ENCODE assay signal across 28 cellular contexts in genomic region chr16:87222335-87222734, GRCh38.
A peak's percentile ranks its signal among the peaks of the same experiment; 100 is the strongest.
DNase-seq lines count a peak whose midpoint lies in the region; ATAC-seq, FAIRE-seq and TF ChIP-seq lines count a peak whose summit lies in the region.
"Had no signal": no experiment of that assay in that cellular context is flagged by ENCODE, and none has a peak within 500 bp of the region (broad histone marks: within the 10 kb centered on the region; RNA-seq: fewer than 3 reads in every experiment).

No MANE protein-coding gene starts in this region.

- no peak for DNase-seq in IMR-90
- DNase-seq in H1 (ENCODE audit: low read depth in 1 of 2, low spot score in 2 of 2): no peak
- DNase-seq in trophoblast cell: no peak
- DNase-seq in left ventricle myocardium superior: no peak
- DNase-seq in iPS-NIHi7 (ENCODE audit: extremely low spot score): no peak
- DNase-seq: 8988T; ACHN; BE2C; C1 segment of cervical spinal cord; CD4-positive, alpha-beta memory T cell; CD4-positive, CD25-positive, alpha-beta regulatory T cell; CD8-positive, alpha-beta memory T cell; COR-L47; DMS 273 treated with DMSO at 0.1 percent for 48 hours; DMS153; DMS53; DMS79; DND-41; EL; GDM1 had no signal

- CTCF ChIA-PET in HEK293 (lab: Yijun Ruan, JAX) (interaction anchor here (0.6 to 1.4 kb wide), 2 partner anchors 12 to 79 kb away, joined by 3 read pairs; no protein-coding TSS in a partner anchor), IMR-90 (lab: Yijun Ruan, JAX) (no interaction called here), H1 (lab: Charles Lee; ENCODE audit: partially characterized antibody) (no interaction called here)

- H3K4me2 ChIP-seq in IMR-90 (ENCODE audit: low read depth, low read length) (no peak overlapping the region), H1 (ENCODE audit: insufficient read depth in 1 of 2, low read depth in 2 of 2, low read length in 2 of 2) (no peak overlapping the region), trophoblast cell (ENCODE audit: low read length) (no peak overlapping the region)
- H3K4me2 ChIP-seq: BLaER1 had no signal

- no peak overlapping the region for H2AK9ac ChIP-seq in IMR-90 (replicated peaks; ENCODE audit: low read depth, low read length, poor library complexity)

- dilution Hi-C loops in IMR-90 (cut with HindIII; ENCODE audit: low sequenced_read_pairs, unreplicated experiment): no loop called here

- ATAC-seq in IMR-90 (ENCODE audit: low read depth) (no peak), left ventricle myocardium superior (no peak), GM18517 (IDR thresholded peaks at IDR 0.05; ENCODE audit: unreplicated experiment) (no peak)
- ATAC-seq: GM12878 had no signal

- FAIRE-seq in H1 (lab: Jason Lieb, UNC): no peak
- FAIRE-seq: A204.1, GM12878, GM12892, GM18507, GM19239 had no signal

- no peaks in the 10 kb centered on the region for H3K79me1 ChIP-seq in IMR-90 (ENCODE audit: low read depth in 1 of 2, low read length in 2 of 2)
- no peaks in the 10 kb centered on the region for H3K79me1 ChIP-seq in H1 (ENCODE audit: low read depth, low read length)
- H3K79me1 ChIP-seq in trophoblast cell (ENCODE audit: low read length): peaks cover 2% of the 10 kb centered on the region

- H3K14ac ChIP-seq in IMR-90 (replicated peaks; ENCODE audit: low read depth, low read length) (no peak overlapping the region), H1 (ENCODE audit: insufficient read length) (no peak overlapping the region), trophoblast cell (ENCODE audit: low read length) (no peak overlapping the region)

- no peak overlapping the region for H4K12ac ChIP-seq in trophoblast cell (ENCODE audit: low read depth, low read length)

- H3K4me1 ChIP-seq in HEK293 (ENCODE audit: control insufficient read depth, insufficient read depth, low read length): no peaks in the 10 kb centered on the region
- no peaks in the 10 kb centered on the region for H3K4me1 ChIP-seq in IMR-90 (ENCODE audit: control insufficient read depth, insufficient read depth, low read length)
- no peaks in the 10 kb centered on the region for H3K4me1 ChIP-seq in H1 (replicated peaks in 1 of 4; ENCODE audit: control insufficient read depth in 3 of 4, insufficient read depth in 4 of 4, low read length in 3 of 4)
- H3K4me1 ChIP-seq in trophoblast cell (ENCODE audit: control insufficient read depth in 1 of 2, insufficient read depth in 2 of 2, low read length in 2 of 2): peaks cover 4 to 5% of the 10 kb centered on the region in 2 experiments
- H3K4me1 ChIP-seq: BE2C, BLaER1 had no signal

- TF ChIP-seq POLR2A in IMR-90 (IDR thresholded peaks at IDR 0.05; ENCODE audit: low read depth, low read length) (no peak), H1 (IDR thresholded peaks at IDR 0.05; ENCODE audit: control extremely low read depth in 1 of 2, low read depth in 2 of 2, low read length in 2 of 2) (no peak)

- no peak overlapping the region for H3K4me3 ChIP-seq in HEK293 (ENCODE audit: low read depth, low read length)
- no peak overlapping the region for H3K4me3 ChIP-seq in IMR-90 (ENCODE audit: insufficient read depth, low read depth, low read length)
- H3K4me3 ChIP-seq in H1 (ENCODE audit: extremely low read depth in 1 of 4, insufficient read depth in 2 of 4, low read depth in 3 of 4, low read length in 4 of 4): no peak overlapping the region
- peak overlapping the region; percentile 32 for H3K4me3 ChIP-seq in trophoblast cell (ENCODE audit: low read depth, low read length)
- H3K4me3 ChIP-seq: BLaER1, GM12878 had no signal

- H2BK120ac ChIP-seq in IMR-90 (ENCODE audit: low read depth, low read length) (no peak overlapping the region), H1 (replicated peaks; ENCODE audit: low read depth, low read length) (no peak overlapping the region), trophoblast cell (ENCODE audit: insufficient read depth, low read length, poor library complexity) (no peak overlapping the region)

- POLR2A ChIA-PET in HEK293 (lab: Yijun Ruan, JAX) (no interaction called here), IMR-90 (lab: Charles Lee; ENCODE audit: unreplicated experiment) (no interaction called here), H1 (lab: Charles Lee; ENCODE audit: partially characterized antibody) (no interaction called here)

- WGBS in IMR-90 (ENCODE audit: extremely low coverage in 2 of 2, insufficient read length in 1 of 2), 2 experiments: 100% methylated on average over 1 of the region's 1 CpG; no CpG with 5 or more reads in 1 of the 2 experiments
- 94% methylated on average over 1 of the region's 1 CpG; no CpG with 5 or more reads in 1 of the 2 experiments for WGBS in H1 (ENCODE audit: extremely low coverage in 1 of 2, insufficient coverage in 1 of 2, insufficient read length in 1 of 2, insufficient replicate concordance in 2 of 2, low coverage in 1 of 2, low lambda C conversion rate in 2 of 2, missing lambda C conversion rate in 1 of 2), 2 experiments
- no CpG with 5 or more reads among the region's 1 CpG for WGBS in trophoblast cell (ENCODE audit: extremely low coverage, insufficient coverage, insufficient read length)

- no peak for TF ChIP-seq RAD21 in IMR-90 (IDR thresholded peaks at IDR 0.05; ENCODE audit: low read length)
- no peak for TF ChIP-seq RAD21 in H1 (IDR thresholded peaks at IDR 0.05 in 1 of 2, conservative IDR thresholded peaks at IDR 0.05 in 1 of 2; ENCODE audit: low read depth in 2 of 2, low read length in 2 of 2)

- H4K8ac ChIP-seq in IMR-90 (ENCODE audit: low read depth in 2 of 2, low read length in 2 of 2) (no peak overlapping the region), H1 (ENCODE audit: extremely low read depth, insufficient read depth, low read length) (no peak overlapping the region), trophoblast cell (ENCODE audit: low read depth, low read length) (no peak overlapping the region)

- H3K9me3 ChIP-seq in HEK293 (ENCODE audit: control insufficient read depth, insufficient read depth, low read depth, low read length) (no peaks in the 10 kb centered on the region), IMR-90 (ENCODE audit: control insufficient read depth, insufficient read depth, low read length) (no peaks in the 10 kb centered on the region), H1 (ENCODE audit: insufficient read depth in 2 of 2, low read depth in 1 of 2, low read length in 1 of 2) (no peaks in the 10 kb centered on the region; a peak in 1 of 4 replicates), trophoblast cell (ENCODE audit: insufficient read depth, low read depth, low read length) (peaks cover 5% of the 10 kb centered on the region)
- H3K9me3 ChIP-seq: BE2C, BLaER1 had no signal

- H2AK5ac ChIP-seq in IMR-90 (ENCODE audit: low read depth, low read length) (no peak overlapping the region), H1 (ENCODE audit: low read depth, low read length) (no peak overlapping the region), trophoblast cell (ENCODE audit: low read length) (no peak overlapping the region)

- H2BK5ac ChIP-seq in IMR-90 (ENCODE audit: low read depth, low read length, poor library complexity, severe bottlenecking) (peak overlapping the region; percentile 50), H1 (ENCODE audit: low read depth, low read length) (0 out of 2 replicates have a peak overlapping the region, but pooled peaks have one; percentile 44), trophoblast cell (ENCODE audit: low read depth, low read length, poor library complexity) (no peak overlapping the region)

- TF ChIP-seq EP300 in H1 (IDR thresholded peaks at IDR 0.05; ENCODE audit: borderline replicate concordance in 1 of 2, low read depth in 2 of 2, low read length in 2 of 2): no peak

- H3K36me3 ChIP-seq in HEK293 (ENCODE audit: control insufficient read depth in 2 of 2, insufficient read depth in 1 of 2, low read length in 2 of 2): no peaks in the 10 kb centered on the region
- no peaks in the 10 kb centered on the region for H3K36me3 ChIP-seq in IMR-90 (ENCODE audit: control insufficient read depth, insufficient read depth, low read length)
- no peaks in the 10 kb centered on the region for H3K36me3 ChIP-seq in H1 (ENCODE audit: control insufficient read depth in 2 of 4, insufficient read depth in 4 of 4, low read length in 3 of 4)
- no peaks in the 10 kb centered on the region for H3K36me3 ChIP-seq in trophoblast cell (ENCODE audit: control insufficient read depth in 1 of 2, insufficient read depth in 2 of 2, low read length in 2 of 2)
- H3K36me3 ChIP-seq: BE2C, BLaER1 had no signal

- H4K20me1 ChIP-seq in IMR-90 (ENCODE audit: insufficient read depth, low read length) (no peaks in the 10 kb centered on the region), H1 (replicated peaks in 1 of 2; ENCODE audit: control insufficient read depth in 1 of 2, insufficient read depth in 2 of 2, low read length in 2 of 2) (peaks cover 0 to 7% of the 10 kb centered on the region in 2 experiments)
- H4K20me1 ChIP-seq: BLaER1 had no signal

- no peak for TF ChIP-seq CTCF in HEK293 (tag by site-specific recombination; IDR thresholded peaks at IDR 0.05)
- TF ChIP-seq CTCF in IMR-90 (conservative IDR thresholded peaks at IDR 0.05; ENCODE audit: low read depth, low read length): no peak
- TF ChIP-seq CTCF in H1 (IDR thresholded peaks at IDR 0.05; ENCODE audit: control extremely low read depth in 1 of 3, insufficient read depth in 1 of 3, low read depth in 1 of 3, low read length in 3 of 3): no peak

- H3K9me1 ChIP-seq in IMR-90 (ENCODE audit: insufficient read depth, low read length): peaks cover 6% of the 10 kb centered on the region; the same call in 1 of the 2 replicates

- H2BK15ac ChIP-seq in IMR-90 (ENCODE audit: low read depth, low read length) (no peak overlapping the region), H1 (ENCODE audit: low read length) (no peak overlapping the region)

- H3K4ac ChIP-seq in IMR-90 (ENCODE audit: low read depth, low read length): no peak overlapping the region
- no peak overlapping the region for H3K4ac ChIP-seq in H1 (replicated peaks; ENCODE audit: insufficient read length, low read depth, low read length)
- no peak overlapping the region for H3K4ac ChIP-seq in trophoblast cell (ENCODE audit: low read depth, low read length)

- H3K9ac ChIP-seq in IMR-90 (ENCODE audit: low read depth, low read length) (no peak overlapping the region), H1 (replicated peaks in 1 of 4; ENCODE audit: extremely low read depth in 1 of 4, low read depth in 3 of 4, low read length in 3 of 4) (no peak overlapping the region), trophoblast cell (ENCODE audit: low read length) (no peak overlapping the region)
- H3K9ac ChIP-seq: BLaER1 had no signal

- no peak overlapping the region for H4K91ac ChIP-seq in IMR-90 (ENCODE audit: insufficient read depth, low read depth, low read length)
- H4K91ac ChIP-seq in H1 (replicated peaks; ENCODE audit: insufficient read length, low read length): no peak overlapping the region
- H4K91ac ChIP-seq in trophoblast cell (ENCODE audit: low read depth, low read length): no peak overlapping the region

- no peak overlapping the region for H2BK20ac ChIP-seq in IMR-90 (ENCODE audit: low read depth, low read length)
- H2BK20ac ChIP-seq in H1 (ENCODE audit: low read length): no peak overlapping the region

- H3K18ac ChIP-seq in IMR-90 (ENCODE audit: low read depth, low read length) (no peak overlapping the region), H1 (ENCODE audit: extremely low read depth, low read length) (no peak overlapping the region), trophoblast cell (ENCODE audit: low read length) (no peak overlapping the region)

- H3K27ac ChIP-seq in HEK293 (ENCODE audit: extremely low read depth, low read depth, low read length): no peak overlapping the region
- no peak overlapping the region for H3K27ac ChIP-seq in IMR-90 (ENCODE audit: insufficient read depth, low read length)
- no peak overlapping the region for H3K27ac ChIP-seq in H1 (ENCODE audit: low read depth, low read length)
- H3K27ac ChIP-seq in trophoblast cell (ENCODE audit: low read depth, low read length): no peak overlapping the region
- H3K27ac ChIP-seq: BLaER1 had no signal

- H2BK12ac ChIP-seq in H1 (ENCODE audit: low read depth, low read length) (no peak overlapping the region), trophoblast cell (ENCODE audit: low read length) (no peak overlapping the region)

- peaks cover 15% of the 10 kb centered on the region for H3K23me2 ChIP-seq in H1 (ENCODE audit: low read depth, low read length)

- H2AFZ ChIP-seq in IMR-90 (replicated peaks; ENCODE audit: low read length, poor library complexity): no peak overlapping the region
- no peak overlapping the region for H2AFZ ChIP-seq in H1 (ENCODE audit: low read length)
- no peak overlapping the region for H2AFZ ChIP-seq in trophoblast cell (ENCODE audit: insufficient read depth, low read length, poor library complexity)

- no peaks in the 10 kb centered on the region for H3K79me2 ChIP-seq in H1 (ENCODE audit: control insufficient read depth in 1 of 2, insufficient read depth in 2 of 2, low read length in 2 of 2)
- no peaks in the 10 kb centered on the region for H3K79me2 ChIP-seq in trophoblast cell (ENCODE audit: control insufficient read depth, insufficient read depth, low read length, poor library complexity)

- in situ Hi-C loops in IMR-90 (cut with MboI; ENCODE audit: low sequenced_read_pairs): no loop called here

- H4K5ac ChIP-seq in IMR-90 (ENCODE audit: low read depth, low read length): no peak overlapping the region
- no peak overlapping the region for H4K5ac ChIP-seq in H1 (ENCODE audit: insufficient read length, low read depth, low read length)

- intact Hi-C loops in IMR-90 (cut with micrococcal nuclease) (no loop called here), left ventricle myocardium superior (cut with micrococcal nuclease) (no loop called here)

- no TSS peak for BruUV-seq in IMR-90 (replicated peaks; lab: Mats Ljungman, UMichigan)

- H3K23ac ChIP-seq in IMR-90 (ENCODE audit: low read depth, low read length) (no peak overlapping the region), H1 (ENCODE audit: insufficient read length) (no peak overlapping the region), trophoblast cell (ENCODE audit: low read length) (no peak overlapping the region)

- no peaks in the 10 kb centered on the region for H3K27me3 ChIP-seq in IMR-90 (ENCODE audit: control insufficient read depth, insufficient read depth, low read length)
- H3K27me3 ChIP-seq in H1 (replicated peaks in 1 of 4; ENCODE audit: control insufficient read depth in 3 of 4, extremely low read depth in 1 of 4, insufficient read depth in 3 of 4, low read length in 3 of 4): no peaks in the 10 kb centered on the region
- no peaks in the 10 kb centered on the region for H3K27me3 ChIP-seq in trophoblast cell (ENCODE audit: insufficient read depth, low read length)
- H3K27me3 ChIP-seq: BLaER1 had no signal

- no peak overlapping the region for H3K56ac ChIP-seq in IMR-90 (ENCODE audit: extremely low read depth, insufficient read depth, low read length)
- H3K56ac ChIP-seq in H1 (replicated peaks; ENCODE audit: insufficient read length, low read depth, low read length): no peak overlapping the region
